24 cellular contexts compared by ENCODE assay signal in genomic region chr21:26743524-26743923, GRCh38.
"Had no signal": no experiment of that assay in that cellular context is flagged by ENCODE, and none has a peak within 500 bp of the region (broad histone marks: within the 10 kb centered on the region; RNA-seq: fewer than 3 reads in every experiment).

No MANE protein-coding gene starts in this region.

- DNase-seq: activated CD4-positive, alpha-beta memory T cell treated with anti-CD3 and anti-CD28 coated beads for 36 hours; activated CD4-positive, alpha-beta T cell treated with anti-CD3 and anti-CD28 coated beads, Interleukin-2, amount 10 ng/mL, durations not matched to agents 7 days and 5 days; activated CD4-positive, CD25-positive, alpha-beta regulatory T cell; activated CD8-positive, alpha-beta memory T cell treated with anti-CD3 and anti-CD28 coated beads for 24 hours; activated effector memory CD4-positive, alpha-beta T cell treated with anti-CD3 and anti-CD28 coated beads, Interleukin-2, amount 50 U/mL, for 16 hours; activated naive CD4-positive, alpha-beta T cell treated with Interleukin-2 at 50 U/mL for 16 hours; activated naive CD8-positive, alpha-beta T cell treated with anti-CD3 and anti-CD28 coated beads, Interleukin-2, amount 50 U/mL, for 24 hours; activated T-cell treated with anti-CD3 and anti-CD28 coated beads, Interleukin-2, amount 50 U/mL, for 4 hours; amniotic stem cell; MG63; NCI-H1105; NCI-H1436; NCI-H1694 treated with DMSO at 0.1 percent for 48 hours; NCI-H2029 treated with DMSO at 0.1 percent for 48 hours; NCI-H345; NCI-H510A; NCI-H526 treated with DMSO at 0.1 percent for 48 hours; NCI-H82; Peyer's patch; Right ventricle myocardium superior; T-cell; T-helper 2 cell; T1000 had no signal

- ATAC-seq: activated naive CD4-positive, alpha-beta T cell treated with anti-CD3 and anti-CD28 coated beads, Interleukin-2, amount 50 U/mL, for 72 hours; activated naive CD8-positive, alpha-beta T cell treated with anti-CD3 and anti-CD28 coated beads, Interleukin-2, amount 50 U/mL, for 24 hours; activated T-cell treated with anti-CD3 and anti-CD28 coated beads, Interleukin-2, amount 50 U/mL, for 4 hours; T-cell had no signal
